ENCODE assay signal across 23 cellular contexts in genomic region chr9:137371966-137372651, GRCh38. TPM values are rescaled to one million over a fixed set of nuclear protein-coding genes. Genes with fewer than 3 reads are reported as not detected.
DNase-seq lines count a peak whose midpoint lies in the region; ATAC-seq and TF ChIP-seq lines count a peak whose summit lies in the region.
"Had no signal": no experiment of that assay in that cellular context is flagged by ENCODE, and none has a peak within 500 bp of the region (broad histone marks: within the 10 kb centered on the region; RNA-seq: fewer than 3 reads in every experiment).

No MANE protein-coding gene starts in this region.

- H3K9me3 Mint-ChIP-seq in WTC11: 0 out of 2 replicates have a peak, but pooled peaks cover 4% of the 10 kb centered on the region
- H3K9me3 Mint-ChIP-seq in glutamatergic neuron (ENCODE audit: unreplicated experiment): peaks cover 7% of the 10 kb centered on the region
- H3K9me3 Mint-ChIP-seq in nephron progenitor cell: peaks cover 25% of the 10 kb centered on the region
- no peaks in the 10 kb centered on the region for H3K9me3 Mint-ChIP-seq in CD4-positive, alpha-beta T cell
- peaks cover 3% of the 10 kb centered on the region for H3K9me3 Mint-ChIP-seq in mesothelial cell of epicardium
- H3K9me3 Mint-ChIP-seq: CD8-positive, alpha-beta T cell had no signal

- no peaks in the 10 kb centered on the region for H3K4me1 Mint-ChIP-seq in WTC11
- H3K4me1 Mint-ChIP-seq in glutamatergic neuron (ENCODE audit: low read depth, unreplicated experiment): peaks cover 9% of the 10 kb centered on the region
- peaks cover 16% of the 10 kb centered on the region for H3K4me1 Mint-ChIP-seq in nephron progenitor cell
- no peaks in the 10 kb centered on the region for H3K4me1 Mint-ChIP-seq in CD4-positive, alpha-beta T cell (ENCODE audit: low read depth)
- H3K4me1 Mint-ChIP-seq in mesothelial cell of epicardium: peaks cover 4% of the 10 kb centered on the region

- H3K27me3 ChIP-seq in CD4-positive, alpha-beta T cell (ENCODE audit: control insufficient read depth, insufficient read depth, low read length): no peaks in the 10 kb centered on the region
- H3K27me3 ChIP-seq: BLaER1 treated with 17β-estradiol and CSF1 and Interleukin-3, amounts not matched to agents 10 nM and 100 nM had no signal

- H3K27ac Mint-ChIP-seq in WTC11: 0 out of 2 replicates have a peak overlapping the region, but pooled peaks have one; percentile 27
- peak overlapping the region; percentile 8 for H3K27ac Mint-ChIP-seq in glutamatergic neuron (ENCODE audit: unreplicated experiment)
- peak overlapping the region; percentile 36 for H3K27ac Mint-ChIP-seq in nephron progenitor cell
- no peak overlapping the region for H3K27ac Mint-ChIP-seq in CD4-positive, alpha-beta T cell
- no peak overlapping the region for H3K27ac Mint-ChIP-seq in mesothelial cell of epicardium
- H3K27ac Mint-ChIP-seq: CD8-positive, alpha-beta T cell; HFFc6 had no signal

- peaks cover 11% of the 10 kb centered on the region for H3K27me3 Mint-ChIP-seq in WTC11 (ENCODE audit: low read depth)
- H3K27me3 Mint-ChIP-seq in glutamatergic neuron (ENCODE audit: unreplicated experiment): peaks cover 6% of the 10 kb centered on the region
- no peaks in the 10 kb centered on the region for H3K27me3 Mint-ChIP-seq in nephron progenitor cell (ENCODE audit: low read depth, poor library complexity)
- H3K27me3 Mint-ChIP-seq in CD4-positive, alpha-beta T cell: no peaks in the 10 kb centered on the region
- H3K27me3 Mint-ChIP-seq in mesothelial cell of epicardium (ENCODE audit: low read depth): no peaks in the 10 kb centered on the region

- no peak overlapping the region for H3K27ac ChIP-seq in CD4-positive, alpha-beta T cell (ENCODE audit: low read depth, low read length)
- H3K27ac ChIP-seq: SJCRH30 had no signal

- POLR2A ChIA-PET in WTC11 (lab: Charles Lee): no interaction called here
- POLR2A ChIA-PET in CD4-positive, alpha-beta T cell (lab: Charles Lee): no interaction called here

- intact Hi-C loops in CD4-positive, alpha-beta T cell (cut with DNase I, micrococcal nuclease): no loop called here

- TF ChIP-seq CTCF in WTC11 (IDR thresholded peaks at IDR 0.05) (no peak), glutamatergic neuron (IDR thresholded peaks at IDR 0.05; ENCODE audit: partially characterized antibody, unreplicated experiment) (no peak), nephron progenitor cell (IDR thresholded peaks at IDR 0.05) (no peak), mesothelial cell of epicardium (IDR thresholded peaks at IDR 0.05; ENCODE audit: unreplicated experiment) (no peak)
- TF ChIP-seq CTCF in CD4-positive, alpha-beta T cell (IDR thresholded peaks at IDR 0.05): no peak

- ATAC-seq in WTC11: no peak
- no peak for ATAC-seq in CD4-positive, alpha-beta T cell (ENCODE audit: poor library complexity)
- ATAC-seq: CD8-positive, alpha-beta T cell; K562 had no signal

- H3K36me3 Mint-ChIP-seq in WTC11 (0 out of 2 replicates have a peak, but pooled peaks cover 3% of the 10 kb centered on the region), glutamatergic neuron (ENCODE audit: unreplicated experiment) (no peaks in the 10 kb centered on the region), nephron progenitor cell (ENCODE audit: low read depth) (peaks cover 26% of the 10 kb centered on the region), mesothelial cell of epicardium (peaks cover 4% of the 10 kb centered on the region)
- no peaks in the 10 kb centered on the region for H3K36me3 Mint-ChIP-seq in CD4-positive, alpha-beta T cell (ENCODE audit: low read depth)

- H3K4me3 Mint-ChIP-seq in WTC11 (no peak overlapping the region), glutamatergic neuron (ENCODE audit: unreplicated experiment) (no peak overlapping the region), nephron progenitor cell (no peak overlapping the region), mesothelial cell of epicardium (no peak overlapping the region)
- H3K4me3 Mint-ChIP-seq in CD4-positive, alpha-beta T cell: no peak overlapping the region
- H3K4me3 Mint-ChIP-seq: CD8-positive, alpha-beta T cell; HFFc6 had no signal

- CTCF ChIA-PET in WTC11 (lab: Charles Lee): interaction anchor here (0.8 to 1.4 kb wide), 3 partner anchors 70 to 135 kb away, joined by 3 to 5 read pairs (median 4); partner anchors contain the start of gene NRARP
- CTCF ChIA-PET in CD4-positive, alpha-beta T cell (lab: Charles Lee): no interaction called here

- in situ Hi-C loops in KBM-7 (cut with MboI; ENCODE audit: low pct_unique_long_range_greater_than_20kb, low sequenced_read_pairs): no loop called here

- no peaks in the 10 kb centered on the region for H3K9me3 ChIP-seq in CD4-positive, alpha-beta T cell (ENCODE audit: control insufficient read depth, low read length)

- peak; percentile 9 for DNase-seq in WTC11 (ENCODE audit: low spot score)
- DNase-seq in glutamatergic neuron: no peak
- DNase-seq in nephron progenitor cell: no peak
- peak; percentile 47 for DNase-seq in retina
- DNase-seq in CD4-positive, alpha-beta T cell: no peak
- DNase-seq in mesothelial cell of epicardium (ENCODE audit: low spot score in 2 of 2, unreplicated experiment in 2 of 2): no peak
- DNase-seq in KBM-7: no peak
- DNase-seq in midbrain (lab: John Stamatoyannopoulos, UW): no peak
- DNase-seq: DMS153, H7, HFFc6, MM.1S, NCI-H1092 treated with DMSO at 0.1 percent for 48 hours, NCI-H1436 treated with DMSO at 0.1 percent for 48 hours, NCI-H1930, NCI-H226, NCI-H526 treated with DMSO at 0.1 percent for 48 hours, OCI-M1 had no signal

TF ChIP-seq in WTC11, 78 proteins besides CTCF, POLR2A, EP300 and RAD21:
- TF ChIP-seq NFATC4 (CRISPR knock-in tag; IDR thresholded peaks at IDR 0.05) (no peak), EMX1 (CRISPR knock-in tag; IDR thresholded peaks at IDR 0.05) (no peak), ZNF396 (CRISPR knock-in tag; IDR thresholded peaks at IDR 0.05; ENCODE audit: borderline replicate concordance) (no peak), CREB1 (CRISPR knock-in tag; IDR thresholded peaks at IDR 0.05) (no peak), NR3C1 (CRISPR knock-in tag; conservative IDR thresholded peaks at IDR 0.05; ENCODE audit: low read depth) (no peak), ZSCAN18 (CRISPR knock-in tag; IDR thresholded peaks at IDR 0.05) (no peak), CREM (CRISPR knock-in tag; IDR thresholded peaks at IDR 0.05) (no peak), SMAD4 (CRISPR knock-in tag; IDR thresholded peaks at IDR 0.05) (no peak), KAT7 (CRISPR knock-in tag; IDR thresholded peaks at IDR 0.05; ENCODE audit: borderline replicate concordance) (no peak), ZBTB43 (CRISPR knock-in tag; IDR thresholded peaks at IDR 0.05) (no peak)

RNA-seq across cellular contexts. Expression of gene EXD3, which starts 50.9 kb away (rescaled TPM):
- total RNA-seq in WTC11 (2021): 20.4 to 23.1 TPM (median 21.2 TPM) in 3 replicates
- total RNA-seq in glutamatergic neuron (ENCODE audit: unreplicated experiment): 24.5 TPM
- total RNA-seq in CD4-positive, alpha-beta T cell: 10 to 100 TPM; 14.9 to 16.9 TPM
- 37.2 to 38.2 TPM (median 37.3 TPM) in 3 replicates for total RNA-seq in mesothelial cell of epicardium

RNA-seq across cellular contexts. Expression of gene NOXA1, which starts 51.1 kb away (rescaled TPM):
- 2.9 to 5.9 TPM (median 4.8 TPM) in 3 replicates for total RNA-seq in WTC11 (2021)
- total RNA-seq in glutamatergic neuron (ENCODE audit: unreplicated experiment): 2.6 TPM
- total RNA-seq in CD4-positive, alpha-beta T cell: 1 to 10 TPM; 6.7 to 7.7 TPM
- total RNA-seq in mesothelial cell of epicardium: 19.9 to 22.1 TPM (median 21.4 TPM) in 3 replicates
- total RNA-seq: G401, SJCRH30 had no signal

Comparison
In these comparisons a context has a peak if more than half of its experiments do, and no peak if none do; other contexts are left out.
1. DNase-seq: peak in WTC11 (single experiment) and retina (single experiment); none in glutamatergic neuron (single experiment), nephron progenitor cell (single experiment), CD4-positive, alpha-beta T cell (0 of 10), mesothelial cell of epicardium (0 of 2), KBM-7 (single experiment) and midbrain (single experiment).
2. H3K27ac Mint-ChIP-seq: peak in WTC11 (single experiment), glutamatergic neuron (single experiment) and nephron progenitor cell (single experiment); none in CD4-positive, alpha-beta T cell (single experiment) and mesothelial cell of epicardium (single experiment).